In genomic region chr5:72847439-72847838, GRCh38 we compare ENCODE assay signal across 8 cellular contexts. TPM values are rescaled to one million over a fixed set of nuclear protein-coding genes. Genes with fewer than 3 reads are reported as not detected.
DNase-seq lines count a peak whose midpoint lies in the region; ATAC-seq and TF ChIP-seq lines count a peak whose summit lies in the region.

No MANE protein-coding gene starts in this region.

- no peak overlapping the region for H3K56ac ChIP-seq in mesendoderm (ENCODE audit: low read length)

- H2BK15ac ChIP-seq in mesendoderm (replicated peaks; ENCODE audit: low read depth) = no peak overlapping the region

- no peak for DNase-seq in heart right ventricle
- DNase-seq in left cardiac atrium = no peak
- DNase-seq in ascending aorta (ENCODE audit: low spot score in 2 of 2) = no peak
- no peak for DNase-seq in right lobe of liver
- DNase-seq in uterus = no peak
- DNase-seq in HuH-7.5 (ENCODE audit: low spot score) = no peak
- no peak for DNase-seq in activated effector memory CD4-positive, alpha-beta T cell treated with anti-CD3 and anti-CD28 coated beads, Interleukin-2, amount 50 U/mL, for 16 hours
- DNase-seq in mesendoderm = no peak

- no peak for TF ChIP-seq POLR2A in right lobe of liver (IDR thresholded peaks at IDR 0.05)
- no peak for TF ChIP-seq POLR2A in uterus (IDR thresholded peaks at IDR 0.05)

- H2BK120ac ChIP-seq in mesendoderm (ENCODE audit: low read depth, low read length) = no peak overlapping the region

- H3K36me3 ChIP-seq in heart right ventricle (peaks cover 0 to 16% (median 0%) of the 10 kb centered on the region in 9 donors), ascending aorta (no peaks in the 10 kb centered on the region), right lobe of liver (no peaks in the 10 kb centered on the region), uterus (no peaks in the 10 kb centered on the region), mesendoderm (ENCODE audit: control insufficient read depth, insufficient read depth, low read length) (no peaks in the 10 kb centered on the region)

- no peak overlapping the region for H3K9ac ChIP-seq in mesendoderm (ENCODE audit: low read length)

- H3K9me3 ChIP-seq in heart right ventricle (no peaks in the 10 kb centered on the region), ascending aorta (no peaks in the 10 kb centered on the region), right lobe of liver (no peaks in the 10 kb centered on the region), uterus (no peaks in the 10 kb centered on the region)

- H3K18ac ChIP-seq in mesendoderm (ENCODE audit: low read length) = no peak overlapping the region

- H4K8ac ChIP-seq in mesendoderm (ENCODE audit: low read depth, low read length) = no peak overlapping the region

- H3K4me1 ChIP-seq in heart right ventricle = peaks cover 0 to 83% (median 57%) of the 10 kb centered on the region in 9 donors
- H3K4me1 ChIP-seq in ascending aorta = peaks cover 9 to 46% of the 10 kb centered on the region in 2 donors
- H3K4me1 ChIP-seq in right lobe of liver = peaks cover 0 to 35% (median 9%) of the 10 kb centered on the region in 4 donors
- peaks cover 3 to 9% of the 10 kb centered on the region in 2 donors for H3K4me1 ChIP-seq in uterus
- H3K4me1 ChIP-seq in mesendoderm (ENCODE audit: control insufficient read depth, low read depth, low read length) = no peaks in the 10 kb centered on the region

- H3K79me1 ChIP-seq in mesendoderm (ENCODE audit: low read length) = peaks cover 1% of the 10 kb centered on the region

- H2BK5ac ChIP-seq in mesendoderm (ENCODE audit: low read length) = no peak overlapping the region

- intact Hi-C loops in heart right ventricle (cut with DNase I) (loop anchor here in 2 of 10 donors (2.0 to 10.0 kb wide), 2 partner anchors 31 to 233 kb away; partner anchors contain the start of gene TNPO1 (in 1 of the 2)), left cardiac atrium (cut with DNase I) (loop anchor here in 1 of 2 donors (10.0 kb wide), 1 partner anchor 243 kb away; no protein-coding TSS in a partner anchor), ascending aorta (cut with DNase I) (loop anchor here (5.0 to 10.0 kb wide), 2 partner anchors 110 to 483 kb away; partner anchors contain the start of gene FCHO2), right lobe of liver (cut with DNase I) (no loop called here), uterus (cut with DNase I; ENCODE audit: low total_unique reads) (no loop called here)

- H3K27me3 ChIP-seq in heart right ventricle (no peaks in the 10 kb centered on the region), ascending aorta (no peaks in the 10 kb centered on the region), right lobe of liver (no peaks in the 10 kb centered on the region), uterus (no peaks in the 10 kb centered on the region), mesendoderm (ENCODE audit: insufficient read depth, low read length, poor library complexity) (no peaks in the 10 kb centered on the region)

- ATAC-seq in heart right ventricle = no peak
- ATAC-seq in left cardiac atrium = no peak
- no peak for ATAC-seq in right lobe of liver

- H3K27ac ChIP-seq in heart right ventricle (peak overlapping the region in 8 of 10 donors; percentile 86 to 96 (median 93)), ascending aorta (peak overlapping the region; percentile 90 to 94), right lobe of liver (peak overlapping the region in 1 of 3 donors; percentile 85), uterus (peak overlapping the region; percentile 81 to 95), mesendoderm (ENCODE audit: low read depth, low read length) (no peak overlapping the region)

- H3K4me3 ChIP-seq in heart right ventricle = peak overlapping the region in 9 of 10 donors; percentile 64 to 92 (median 80)
- H3K4me3 ChIP-seq in ascending aorta = peak overlapping the region; percentile 89 to 97
- peak overlapping the region in 2 of 3 donors; percentile 85 to 87 for H3K4me3 ChIP-seq in right lobe of liver
- peak overlapping the region; percentile 91 to 94 for H3K4me3 ChIP-seq in uterus
- no peak overlapping the region for H3K4me3 ChIP-seq in mesendoderm (ENCODE audit: low read length)

- H4K5ac ChIP-seq in mesendoderm (ENCODE audit: low read length) = no peak overlapping the region

- no peak overlapping the region for H3K4me2 ChIP-seq in mesendoderm (ENCODE audit: low read length)

- WGBS in heart right ventricle, 2 donors = 11 to 14% methylated on average over 3 of the region's 3 CpGs
- WGBS in right lobe of liver (ENCODE audit: insufficient coverage, low coverage, low lambda C conversion rate, missing lambda C conversion rate) = 1% methylated on average over 3 of the region's 3 CpGs
- WGBS in mesendoderm (ENCODE audit: extremely low coverage, insufficient coverage, low lambda C conversion rate) = no CpG with 5 or more reads among the region's 3 CpGs

- no peak overlapping the region for H2AK5ac ChIP-seq in mesendoderm (ENCODE audit: low read length)

- TF ChIP-seq CTCF in heart right ventricle (IDR thresholded peaks at IDR 0.05) (no peak), ascending aorta (IDR thresholded peaks at IDR 0.05) (no peak), right lobe of liver (IDR thresholded peaks at IDR 0.05) (no peak), uterus (IDR thresholded peaks at IDR 0.05) (no peak)

- peaks cover 31% of the 10 kb centered on the region for H3K79me2 ChIP-seq in mesendoderm (ENCODE audit: control insufficient read depth, insufficient read depth, low read length)

- no peak overlapping the region for H3K23ac ChIP-seq in mesendoderm (ENCODE audit: low read length)

- H3K4ac ChIP-seq in mesendoderm (ENCODE audit: low read depth, low read length) = no peak overlapping the region

RNA-seq across cellular contexts. Expression of gene TNPO1, which starts 31.0 kb away (rescaled TPM):
- total RNA-seq in heart right ventricle (10 to 100 TPM; 55.5 to 78.0 (median 70.4) TPM), left cardiac atrium (10 to 100 TPM; 64.2 to 71.5 TPM), ascending aorta (48.5 TPM), right lobe of liver (10 to 100 TPM; 29.5 to 64.3 (median 41.8) TPM), uterus (100 to 1,000 TPM in 3 of 4 donors, 10 to 100 TPM in 1; 78.2 to 209 (median 125) TPM)
- polyA plus RNA-seq in heart right ventricle = 10 to 100 TPM in 1 of 2 donors, 1 to 10 TPM in 1; 5.3 to 12.6 TPM
- 124 TPM for polyA plus RNA-seq in mesendoderm (2013, experiment 1 of 2)
- 126 TPM for polyA plus RNA-seq in mesendoderm (2013, experiment 2 of 2)
